In the genomic region with DNA sequence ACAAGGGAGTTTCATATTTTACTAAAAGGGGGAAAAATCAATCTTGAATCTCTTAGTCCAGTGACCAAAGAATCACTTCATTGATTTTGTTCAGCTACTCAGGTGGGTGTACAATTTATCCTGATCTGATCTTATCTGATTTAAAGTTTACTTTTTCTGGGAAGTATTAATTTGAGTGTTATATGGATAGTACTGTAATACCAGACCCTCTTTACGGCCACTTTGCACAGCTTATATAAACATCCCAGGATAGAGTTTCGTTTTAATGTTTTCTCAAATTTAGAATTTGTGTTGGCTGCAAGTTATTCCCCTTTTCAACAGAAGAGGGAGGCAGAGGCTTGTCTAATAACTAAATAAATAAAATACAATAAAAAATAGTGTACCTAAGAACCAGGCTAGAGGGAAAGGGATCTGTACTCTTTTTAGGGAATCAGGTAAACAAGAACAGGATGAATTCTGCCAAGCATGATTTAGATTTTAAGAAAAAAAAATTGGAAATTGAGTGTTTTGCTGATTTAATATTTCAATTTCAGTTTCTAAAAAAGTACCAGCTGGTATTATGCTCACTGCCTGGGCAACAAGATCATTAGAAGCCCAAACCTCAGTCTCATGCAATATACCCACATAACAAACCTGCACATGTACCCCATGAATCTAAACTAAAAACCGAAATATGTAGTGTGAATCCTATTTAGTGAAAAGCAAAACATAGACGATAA, we compare ENCODE assay signal across 1 cellular context.
TF ChIP-seq lines count a peak whose summit lies in the region.

No MANE protein-coding gene starts in this region.

TF ChIP-seq in HCT116, 20 proteins besides CTCF, POLR2A, EP300 and RAD21 (continued from another document):
- TF ChIP-seq, protein P1, sequence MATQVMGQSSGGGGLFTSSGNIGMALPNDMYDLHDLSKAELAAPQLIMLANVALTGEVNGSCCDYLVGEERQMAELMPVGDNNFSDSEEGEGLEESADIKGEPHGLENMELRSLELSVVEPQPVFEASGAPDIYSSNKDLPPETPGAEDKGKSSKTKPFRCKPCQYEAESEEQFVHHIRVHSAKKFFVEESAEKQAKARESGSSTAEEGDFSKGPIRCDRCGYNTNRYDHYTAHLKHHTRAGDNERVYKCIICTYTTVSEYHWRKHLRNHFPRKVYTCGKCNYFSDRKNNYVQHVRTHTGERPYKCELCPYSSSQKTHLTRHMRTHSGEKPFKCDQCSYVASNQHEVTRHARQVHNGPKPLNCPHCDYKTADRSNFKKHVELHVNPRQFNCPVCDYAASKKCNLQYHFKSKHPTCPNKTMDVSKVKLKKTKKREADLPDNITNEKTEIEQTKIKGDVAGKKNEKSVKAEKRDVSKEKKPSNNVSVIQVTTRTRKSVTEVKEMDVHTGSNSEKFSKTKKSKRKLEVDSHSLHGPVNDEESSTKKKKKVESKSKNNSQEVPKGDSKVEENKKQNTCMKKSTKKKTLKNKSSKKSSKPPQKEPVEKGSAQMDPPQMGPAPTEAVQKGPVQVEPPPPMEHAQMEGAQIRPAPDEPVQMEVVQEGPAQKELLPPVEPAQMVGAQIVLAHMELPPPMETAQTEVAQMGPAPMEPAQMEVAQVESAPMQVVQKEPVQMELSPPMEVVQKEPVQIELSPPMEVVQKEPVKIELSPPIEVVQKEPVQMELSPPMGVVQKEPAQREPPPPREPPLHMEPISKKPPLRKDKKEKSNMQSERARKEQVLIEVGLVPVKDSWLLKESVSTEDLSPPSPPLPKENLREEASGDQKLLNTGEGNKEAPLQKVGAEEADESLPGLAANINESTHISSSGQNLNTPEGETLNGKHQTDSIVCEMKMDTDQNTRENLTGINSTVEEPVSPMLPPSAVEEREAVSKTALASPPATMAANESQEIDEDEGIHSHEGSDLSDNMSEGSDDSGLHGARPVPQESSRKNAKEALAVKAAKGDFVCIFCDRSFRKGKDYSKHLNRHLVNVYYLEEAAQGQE (IDR thresholded peaks at IDR 0.05; ENCODE audit: low read depth) = no peak
- TF ChIP-seq POLR2AphosphoS5 (IDR thresholded peaks at IDR 0.05; ENCODE audit: low read depth, low read length) = no peak
- TF ChIP-seq ELF1 (IDR thresholded peaks at IDR 0.05; ENCODE audit: borderline replicate concordance, low read depth) = no peak
- no peak for TF ChIP-seq EZH2phosphoT487 (IDR thresholded peaks at IDR 0.05; ENCODE audit: borderline replicate concordance)
- TF ChIP-seq, protein P2, sequence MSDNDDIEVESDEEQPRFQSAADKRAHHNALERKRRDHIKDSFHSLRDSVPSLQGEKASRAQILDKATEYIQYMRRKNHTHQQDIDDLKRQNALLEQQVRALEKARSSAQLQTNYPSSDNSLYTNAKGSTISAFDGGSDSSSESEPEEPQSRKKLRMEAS (IDR thresholded peaks at IDR 0.05) = no peak
- no peak for TF ChIP-seq JUND (IDR thresholded peaks at IDR 0.05)
- TF ChIP-seq, protein P3, sequence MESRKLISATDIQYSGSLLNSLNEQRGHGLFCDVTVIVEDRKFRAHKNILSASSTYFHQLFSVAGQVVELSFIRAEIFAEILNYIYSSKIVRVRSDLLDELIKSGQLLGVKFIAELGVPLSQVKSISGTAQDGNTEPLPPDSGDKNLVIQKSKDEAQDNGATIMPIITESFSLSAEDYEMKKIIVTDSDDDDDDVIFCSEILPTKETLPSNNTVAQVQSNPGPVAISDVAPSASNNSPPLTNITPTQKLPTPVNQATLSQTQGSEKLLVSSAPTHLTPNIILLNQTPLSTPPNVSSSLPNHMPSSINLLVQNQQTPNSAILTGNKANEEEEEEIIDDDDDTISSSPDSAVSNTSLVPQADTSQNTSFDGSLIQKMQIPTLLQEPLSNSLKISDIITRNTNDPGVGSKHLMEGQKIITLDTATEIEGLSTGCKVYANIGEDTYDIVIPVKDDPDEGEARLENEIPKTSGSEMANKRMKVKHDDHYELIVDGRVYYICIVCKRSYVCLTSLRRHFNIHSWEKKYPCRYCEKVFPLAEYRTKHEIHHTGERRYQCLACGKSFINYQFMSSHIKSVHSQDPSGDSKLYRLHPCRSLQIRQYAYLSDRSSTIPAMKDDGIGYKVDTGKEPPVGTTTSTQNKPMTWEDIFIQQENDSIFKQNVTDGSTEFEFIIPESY (IDR thresholded peaks at IDR 0.05; ENCODE audit: extremely low read depth, insufficient replicate concordance, low read length) = no peak
